Comparison of ENCODE assay signal across 20 cellular contexts in the genomic region with DNA sequence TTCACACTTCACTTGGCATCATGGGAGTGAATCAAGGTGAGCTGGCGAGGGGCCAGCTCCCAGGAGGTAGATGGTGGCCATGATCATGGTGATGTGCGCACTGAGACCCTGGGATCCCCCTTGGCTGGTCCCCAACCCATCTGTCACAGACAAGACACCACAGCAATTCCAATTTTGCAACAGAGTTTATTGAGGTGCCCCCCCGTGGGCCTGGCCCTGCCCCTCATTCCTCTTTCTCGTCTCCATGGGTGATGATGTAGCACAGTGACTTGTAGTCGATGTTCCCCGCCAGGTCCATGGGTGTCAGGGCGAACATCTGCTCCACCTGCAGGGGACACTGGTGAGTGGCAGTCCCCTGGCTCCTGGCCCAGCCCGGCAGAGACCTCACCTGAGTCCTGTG. TPM values are rescaled to one million over a fixed set of nuclear protein-coding genes. Genes with fewer than 3 reads are reported as not detected.
A peak's percentile ranks its signal among the peaks of the same experiment; 100 is the strongest.
DNase-seq lines count a peak whose midpoint lies in the region; ATAC-seq, FAIRE-seq and TF ChIP-seq lines count a peak whose summit lies in the region.
"Had no signal": no experiment of that assay in that cellular context is flagged by ENCODE, and none has a peak within 500 bp of the region (broad histone marks: within the 10 kb centered on the region; RNA-seq: fewer than 3 reads in every experiment).

No MANE protein-coding gene starts in this region.

- 68% methylated on average over 8 of the region's 8 CpGs for WGBS in right cardiac atrium

- H3K27me3 ChIP-seq in OCI-LY1 (ENCODE audit: insufficient read depth, low read length) = no peaks in the 10 kb centered on the region; the same call in 1 of the 2 replicates
- no peaks in the 10 kb centered on the region for H3K27me3 ChIP-seq in right cardiac atrium (ENCODE audit: control insufficient read depth, insufficient read depth)

- H3K27me3 Mint-ChIP-seq in mesothelial cell of epicardium (ENCODE audit: low read depth) = peaks cover 4% of the 10 kb centered on the region
- H3K27me3 Mint-ChIP-seq: CD4-positive, alpha-beta T cell had no signal

- no peak overlapping the region for H3K27ac Mint-ChIP-seq in mesothelial cell of epicardium
- H3K27ac Mint-ChIP-seq: CD4-positive, alpha-beta T cell had no signal

- no peaks in the 10 kb centered on the region for H3K36me3 ChIP-seq in OCI-LY1 (ENCODE audit: insufficient read depth, low read length)

- peaks cover 6% of the 10 kb centered on the region for H3K4me1 Mint-ChIP-seq in mesothelial cell of epicardium

- no peaks in the 10 kb centered on the region for H3F3A ChIP-seq in OCI-LY1 (ENCODE audit: insufficient read depth, low read length)

- DNase-seq in left cardiac atrium (no peak), cardiac septum (ENCODE audit: low spot score) (no peak), right cardiac atrium (peak in 2 of 3 donors; percentile 65 to 74), urothelium cell line (ENCODE audit: low spot score) (no peak), mesothelial cell of epicardium (ENCODE audit: low spot score in 2 of 2, unreplicated experiment in 2 of 2) (no peak), NCI-H345 treated with DMSO at 0.1 percent for 48 hours (lab: John Stamatoyannopoulos, UW; ENCODE audit: unreplicated experiment) (no peak), hepatic stellate cell (ENCODE audit: low spot score) (no peak)
- DNase-seq: CD4-positive, alpha-beta T cell; DMS153; GF-D8; MV-4-11; NCI-H187; NCI-H82; SW 1271 had no signal

- H3K9ac ChIP-seq in OCI-LY1 (ENCODE audit: low read length) = no peak overlapping the region
- H3K9ac ChIP-seq: KMS-11 had no signal

- no peak overlapping the region for H3K4me3 Mint-ChIP-seq in mesothelial cell of epicardium
- H3K4me3 Mint-ChIP-seq: CD4-positive, alpha-beta T cell had no signal

- H3K9me3 ChIP-seq in OCI-LY1 (ENCODE audit: low read length) = no peaks in the 10 kb centered on the region
- no peaks in the 10 kb centered on the region for H3K9me3 ChIP-seq in right cardiac atrium (ENCODE audit: control insufficient read depth, low read length)
- H3K9me3 ChIP-seq: A549 had no signal

- H4K20me1 ChIP-seq in OCI-LY1 (ENCODE audit: insufficient read depth, low read length) = no peaks in the 10 kb centered on the region

- H3K9me2 ChIP-seq in OCI-LY1 (ENCODE audit: low read depth, low read length) = no peaks in the 10 kb centered on the region

- ATAC-seq in left cardiac atrium (peak; percentile 0 to 10), right cardiac atrium (peak in 1 of 2 donors; percentile 2)

- TF ChIP-seq CTCF in OCI-LY1 (IDR thresholded peaks at IDR 0.05; ENCODE audit: low read length) (peak; percentile 38; the same call in 1 of the 2 replicates), mesothelial cell of epicardium (IDR thresholded peaks at IDR 0.05; ENCODE audit: unreplicated experiment) (no peak)

- intact Hi-C loops in left cardiac atrium (cut with DNase I) (no loop called here), cardiac septum (cut with DNase I) (loop anchor here (10.0 kb wide), 1 partner anchor 186 kb away; a partner anchor contains a TSS), right cardiac atrium (cut with DNase I) (loop anchor here in 1 of 4 donors (10.0 kb wide), 1 partner anchor 56 kb away; no protein-coding TSS in a partner anchor)

- H3K4me2 ChIP-seq in OCI-LY1 (ENCODE audit: low read length) = no peak overlapping the region
- H3K4me2 ChIP-seq: A549, KMS-11 had no signal

- H3K9me3 Mint-ChIP-seq in mesothelial cell of epicardium = no peaks in the 10 kb centered on the region
- H3K9me3 Mint-ChIP-seq: CD4-positive, alpha-beta T cell had no signal

- no peaks in the 10 kb centered on the region for H3K36me3 Mint-ChIP-seq in mesothelial cell of epicardium

- FAIRE-seq in urothelium cell line (lab: Jason Lieb, UNC) = peak; percentile 30
- FAIRE-seq: A549, GM12892 had no signal

- no peak overlapping the region for H3K27ac ChIP-seq in OCI-LY1 (ENCODE audit: low read depth, low read length, poor library complexity, severe bottlenecking)
- peak overlapping the region; percentile 69 for H3K27ac ChIP-seq in right cardiac atrium (ENCODE audit: low read length)
- H3K27ac ChIP-seq: A549, KMS-11 had no signal

- no peak overlapping the region for H2AFZ ChIP-seq in OCI-LY1 (ENCODE audit: low read length)

- no peak overlapping the region for H3K4me3 ChIP-seq in OCI-LY1 (ENCODE audit: low read depth, low read length, poor library complexity, severe bottlenecking)
- no peak overlapping the region for H3K4me3 ChIP-seq in right cardiac atrium (ENCODE audit: low read length)
- H3K4me3 ChIP-seq: A549 had no signal

- no peaks in the 10 kb centered on the region for H3K79me2 ChIP-seq in OCI-LY1 (ENCODE audit: insufficient read depth, low read length)

- H3K4me1 ChIP-seq in OCI-LY1 (ENCODE audit: insufficient read depth, low read length, severe bottlenecking) = no peaks in the 10 kb centered on the region
- H3K4me1 ChIP-seq in right cardiac atrium (ENCODE audit: control insufficient read depth, insufficient read depth, low read length) = no peaks in the 10 kb centered on the region
- H3K4me1 ChIP-seq: A549 had no signal

RNA-seq across cellular contexts. Expression of a gene that starts 2.4 kb away (rescaled TPM):
- total RNA-seq in left cardiac atrium (over 10,000 TPM; 20,486 to 20,690 TPM), cardiac septum (2,493 TPM), right cardiac atrium (over 10,000 TPM; 13,263 to 15,323 (median 14,734) TPM), mesothelial cell of epicardium (11.4 to 14.3 TPM (median 12.5 TPM) in 3 replicates)
- 28,570 TPM for polyA plus RNA-seq in right cardiac atrium
- total RNA-seq: CD4-positive, alpha-beta T cell; H4; NCI-H460 had no signal
- polyA plus RNA-seq: A549 had no signal

RNA-seq across cellular contexts. Expression of a gene that starts 15.3 kb away (rescaled TPM):
- total RNA-seq in left cardiac atrium (10 to 100 TPM; 95.8 to 98.9 TPM), cardiac septum (88.1 TPM), right cardiac atrium (100 to 1,000 TPM in 1 of 4 donors, 10 to 100 TPM in 3; 85.8 to 110 (median 99.0) TPM), mesothelial cell of epicardium (117 to 126 TPM (median 125 TPM) in 3 replicates)
- 86.6 TPM for polyA plus RNA-seq in right cardiac atrium

RNA-seq across cellular contexts. Expression of a gene that starts 34.6 kb away (rescaled TPM):
- total RNA-seq in left cardiac atrium (100 to 1,000 TPM in 1 of 2 donors, 10 to 100 TPM in 1; 65.0 to 117 TPM), cardiac septum (93.1 TPM), right cardiac atrium (100 to 1,000 TPM in 2 of 4 donors, 10 to 100 TPM in 2; 81.0 to 124 (median 103) TPM), mesothelial cell of epicardium (94.3 to 96.8 TPM (median 95.2 TPM) in 3 replicates)
- polyA plus RNA-seq in right cardiac atrium = 62.8 TPM
- total RNA-seq: NCI-H460 had no signal
- polyA plus RNA-seq: A549 had no signal

RNA-seq across cellular contexts. Expression of a gene that starts 50.5 kb away (rescaled TPM):
- total RNA-seq in left cardiac atrium (1 to 10 TPM; 3.1 to 5.6 TPM), cardiac septum (3.7 TPM), right cardiac atrium (10 to 100 TPM in 3 of 4 donors, 1 to 10 TPM in 1; 7.4 to 12.9 (median 11.6) TPM), mesothelial cell of epicardium (1.5 to 2.4 TPM (median 2.2 TPM) in 3 replicates)
- 17.4 TPM for polyA plus RNA-seq in right cardiac atrium
- total RNA-seq: H4, NCI-H460 had no signal

RNA-seq across cellular contexts. Expression of a gene that starts 56.4 kb away (rescaled TPM):
- total RNA-seq in left cardiac atrium (10 to 100 TPM; 20.0 to 22.1 TPM), cardiac septum (13.9 TPM), right cardiac atrium (10 to 100 TPM; 24.5 to 28.9 (median 25.8) TPM), mesothelial cell of epicardium (27.1 to 29.8 TPM (median 29.0 TPM) in 3 replicates)
- polyA plus RNA-seq in right cardiac atrium = 16.6 TPM

Comparison
In these comparisons a context has a peak if more than half of its experiments do, and no peak if none do; other contexts are left out.
1. DNase-seq: peak in right cardiac atrium (2 of 3); none in left cardiac atrium (single experiment), cardiac septum (single experiment), urothelium cell line (single experiment), mesothelial cell of epicardium (0 of 2), NCI-H345 treated with DMSO at 0.1 percent for 48 hours (single experiment) and hepatic stellate cell (single experiment).
2. RNA of a gene that starts 2.4 kb away (total RNA-seq): 20,486 to 20,690 TPM in left cardiac atrium, 13,263 to 15,323 TPM in right cardiac atrium and 2,493 TPM in cardiac septum (single experiment); 11.4 to 14.3 TPM in mesothelial cell of epicardium; every median in the first group is over 100 times any median in the second.